Comparison of ENCODE assay signal across 1 cellular context in genomic region chr6:16238057-16238657, GRCh38.
TF ChIP-seq lines count a peak whose summit lies in the region.

GMPR (plus strand) TSS chr6:16238587; CDS start chr6:16238694, 107 bp downstream.

TF ChIP-seq in GM12878, 131 proteins besides CTCF, POLR2A, EP300 and RAD21 (continued from another document):
- no peak for TF ChIP-seq E4F1 (IDR thresholded peaks at IDR 0.05; ENCODE audit: borderline replicate concordance, partially characterized antibody)
- TF ChIP-seq IKZF1 (conservative IDR thresholded peaks at IDR 0.05), result peak; percentile 34; the same call in 1 of the 2 replicates
- TF ChIP-seq ZSCAN29 (IDR thresholded peaks at IDR 0.05), result 0 out of 2 replicates have a peak, but pooled peaks have one; percentile 40
- TF ChIP-seq DPF2 (IDR thresholded peaks at IDR 0.05), result peak; percentile 44; the same call in 1 of the 2 replicates
- TF ChIP-seq ATF3 (IDR thresholded peaks at IDR 0.05; ENCODE audit: borderline replicate concordance, extremely low read depth, low read depth, low read length), result no peak
- TF ChIP-seq CUX1 (IDR thresholded peaks at IDR 0.05; ENCODE audit: insufficient replicate concordance, low read depth, low read length), result no peak
- TF ChIP-seq NKRF (conservative IDR thresholded peaks at IDR 0.05), result no peak
TF ChIP-seq in GM12878: peak in this region for 8.
